Comparison of ENCODE assay signal across 8 cellular contexts in genomic region chr19:57282011-57282636, GRCh38. TPM values are rescaled to one million over a fixed set of nuclear protein-coding genes. Genes with fewer than 3 reads are reported as not detected.
A peak's percentile ranks its signal among the peaks of the same experiment; 100 is the strongest.
DNase-seq lines count a peak whose midpoint lies in the region; ATAC-seq, FAIRE-seq and TF ChIP-seq lines count a peak whose summit lies in the region.

No MANE protein-coding gene starts in this region.

- CTCF ChIA-PET in activated naive CD4-positive, alpha-beta T cell treated with anti-CD3 and anti-CD28 coated beads for 36 hours (lab: Charles Lee): no interaction called here
- CTCF ChIA-PET in activated B cell treated with CpG ODN at 0.5 μM for 24 hours (lab: Charles Lee): no interaction called here

- DNase-seq in activated naive CD4-positive, alpha-beta T cell treated with anti-CD3 and anti-CD28 coated beads for 36 hours: peak; percentile 27
- no peak for DNase-seq in activated naive CD4-positive, alpha-beta T cell treated with anti-CD3 and anti-CD28 coated beads, Interleukin-2, amount 50 U/mL, for 16 hours
- DNase-seq in activated B cell treated with CpG ODN at 0.5 μM for 24 hours: no peak
- DNase-seq in foreskin keratinocyte: peak; percentile 79 to 94
- no peak for DNase-seq in NCI-H524 (lab: John Stamatoyannopoulos, UW)
- no peak for DNase-seq in GF-D8 (lab: John Stamatoyannopoulos, UW)
- DNase-seq in D721Med (ENCODE audit: insufficient read length, low spot score): no peak

- H3K9me3 Mint-ChIP-seq in activated naive CD4-positive, alpha-beta T cell treated with anti-CD3 and anti-CD28 coated beads for 36 hours: peaks cover 16% of the 10 kb centered on the region
- H3K9me3 Mint-ChIP-seq in activated B cell treated with CpG ODN at 0.5 μM for 24 hours: no peaks in the 10 kb centered on the region

- no peak overlapping the region for H3K27ac Mint-ChIP-seq in activated naive CD4-positive, alpha-beta T cell treated with anti-CD3 and anti-CD28 coated beads for 36 hours
- no peak overlapping the region for H3K27ac Mint-ChIP-seq in activated B cell treated with CpG ODN at 0.5 μM for 24 hours

- ATAC-seq in activated B cell treated with CpG ODN at 0.5 μM for 24 hours (ENCODE audit: low read depth) (peak; percentile 20), foreskin keratinocyte (peak; percentile 65)

- intact Hi-C loops in activated naive CD4-positive, alpha-beta T cell treated with anti-CD3 and anti-CD28 coated beads for 36 hours (cut with micrococcal nuclease): loop anchor here (5.0 kb wide), 2 partner anchors 275 to 465 kb away; partner anchors contain the start of genes ZNF550 and ZNF776
- intact Hi-C loops in activated B cell treated with CpG ODN at 0.5 μM for 24 hours (cut with micrococcal nuclease): loop anchor here (5.0 kb wide), 2 partner anchors 535 to 1140 kb away; partner anchors contain the start of gene ZNF444

- peak overlapping the region; percentile 23 to 62 (median 39) for H3K9ac ChIP-seq in subcutaneous abdominal adipose tissue (ENCODE audit: low read length in 5 of 5)

- no peaks in the 10 kb centered on the region for H3K9me3 ChIP-seq in subcutaneous abdominal adipose tissue (ENCODE audit: control insufficient read depth in 5 of 5, low read length in 5 of 5)

- H3K27ac ChIP-seq in foreskin keratinocyte (peak overlapping the region; percentile 95), subcutaneous abdominal adipose tissue (ENCODE audit: low read depth, low read length) (peak overlapping the region; percentile 27)

- TF ChIP-seq CTCF in activated B cell treated with CpG ODN at 0.5 μM for 24 hours (IDR thresholded peaks at IDR 0.05) (no peak), foreskin keratinocyte (conservative IDR thresholded peaks at IDR 0.05) (no peak), D721Med (IDR thresholded peaks at IDR 0.05; ENCODE audit: insufficient read depth, missing control alignments) (no peak)

- no peak for FAIRE-seq in D721Med (lab: Jason Lieb, UNC)

- H3K4me1 ChIP-seq in foreskin keratinocyte: peaks cover 26% of the 10 kb centered on the region
- peaks cover 5 to 33% (median 28%) of the 10 kb centered on the region in 5 donors for H3K4me1 ChIP-seq in subcutaneous abdominal adipose tissue (ENCODE audit: control insufficient read depth in 5 of 5, insufficient read depth in 5 of 5, low read length in 5 of 5)

- H3K36me3 Mint-ChIP-seq in activated naive CD4-positive, alpha-beta T cell treated with anti-CD3 and anti-CD28 coated beads for 36 hours (ENCODE audit: low read depth): peaks cover 64% of the 10 kb centered on the region
- peaks cover 54% of the 10 kb centered on the region for H3K36me3 Mint-ChIP-seq in activated B cell treated with CpG ODN at 0.5 μM for 24 hours (ENCODE audit: low read depth)

- no peak overlapping the region for H3K4me3 Mint-ChIP-seq in activated naive CD4-positive, alpha-beta T cell treated with anti-CD3 and anti-CD28 coated beads for 36 hours
- no peak overlapping the region for H3K4me3 Mint-ChIP-seq in activated B cell treated with CpG ODN at 0.5 μM for 24 hours

- H3K27me3 ChIP-seq in foreskin keratinocyte (no peaks in the 10 kb centered on the region), subcutaneous abdominal adipose tissue (ENCODE audit: control insufficient read depth in 5 of 5, insufficient read depth in 4 of 5, low read length in 5 of 5) (no peaks in the 10 kb centered on the region)

- H3K36me3 ChIP-seq in subcutaneous abdominal adipose tissue (ENCODE audit: control insufficient read depth in 5 of 5, insufficient read depth in 5 of 5, low read length in 5 of 5): peaks cover 12 to 39% (median 32%) of the 10 kb centered on the region in 5 donors

- H3K4me3 ChIP-seq in subcutaneous abdominal adipose tissue (ENCODE audit: low read depth in 1 of 5, low read length in 5 of 5): peak overlapping the region; percentile 5 to 30 (median 13)

- POLR2A ChIA-PET in activated B cell treated with CpG ODN at 0.5 μM for 24 hours (lab: Charles Lee): interaction anchor here (0.7 to 1.3 kb wide), 6 partner anchors 13 to 1024 kb away, joined by 3 to 9 read pairs (median 6); partner anchors contain the start of genes ZNF264 and ZNF805

- no peaks in the 10 kb centered on the region for H3K27me3 Mint-ChIP-seq in activated naive CD4-positive, alpha-beta T cell treated with anti-CD3 and anti-CD28 coated beads for 36 hours (ENCODE audit: low read depth)
- H3K27me3 Mint-ChIP-seq in activated B cell treated with CpG ODN at 0.5 μM for 24 hours: no peaks in the 10 kb centered on the region

- peaks cover 42% of the 10 kb centered on the region for H3K4me1 Mint-ChIP-seq in activated naive CD4-positive, alpha-beta T cell treated with anti-CD3 and anti-CD28 coated beads for 36 hours (ENCODE audit: low read depth)
- peaks cover 46% of the 10 kb centered on the region for H3K4me1 Mint-ChIP-seq in activated B cell treated with CpG ODN at 0.5 μM for 24 hours

RNA-seq across cellular contexts. Expression of gene ZNF460, which starts 1.8 kb away (rescaled TPM):
- 10 to 100 TPM; 61.4 to 63.3 TPM for total RNA-seq in activated naive CD4-positive, alpha-beta T cell treated with anti-CD3 and anti-CD28 coated beads for 36 hours
- total RNA-seq in activated B cell treated with CpG ODN at 0.5 μM for 24 hours (132 and 161 TPM in 2 replicates), foreskin keratinocyte (45.8 and 54.6 TPM in 2 replicates)
- polyA plus RNA-seq in foreskin keratinocyte: 0.30 and 0.47 TPM in 2 replicates

RNA-seq across cellular contexts. Expression of gene ZNF543, which starts 38.1 kb away (rescaled TPM):
- total RNA-seq in activated naive CD4-positive, alpha-beta T cell treated with anti-CD3 and anti-CD28 coated beads for 36 hours: 1 to 10 TPM; 3.2 to 3.5 TPM
- total RNA-seq in activated B cell treated with CpG ODN at 0.5 μM for 24 hours (14.0 and 16.1 TPM in 2 replicates), foreskin keratinocyte (6.9 TPM in 2 replicates)
- polyA plus RNA-seq in foreskin keratinocyte: 0.54 and 0.79 TPM in 2 replicates

RNA-seq across cellular contexts. Expression of gene ZNF805, which starts 41.7 kb away (rescaled TPM):
- 1 to 10 TPM; 6.0 to 6.5 TPM for total RNA-seq in activated naive CD4-positive, alpha-beta T cell treated with anti-CD3 and anti-CD28 coated beads for 36 hours
- total RNA-seq in activated B cell treated with CpG ODN at 0.5 μM for 24 hours (20.3 and 25.9 TPM in 2 replicates), foreskin keratinocyte (12.0 and 14.1 TPM in 2 replicates)
- polyA plus RNA-seq in foreskin keratinocyte: 0.46 and 0.55 TPM in 2 replicates

RNA-seq across cellular contexts. Expression of gene AURKC, which starts 51.3 kb away (rescaled TPM):
- total RNA-seq in activated naive CD4-positive, alpha-beta T cell treated with anti-CD3 and anti-CD28 coated beads for 36 hours: 1 to 10 TPM in 1 of 2 experiments, under 1 TPM in 1; 0.40 to 1.2 TPM
- total RNA-seq in activated B cell treated with CpG ODN at 0.5 μM for 24 hours (1.4 and 1.7 TPM in 2 replicates), foreskin keratinocyte (0.92 and 1.9 TPM in 2 replicates)
- polyA plus RNA-seq in foreskin keratinocyte: 2.3 and 2.6 TPM in 2 replicates

Comparison
In these comparisons a context has a peak if more than half of its experiments do, and no peak if none do; other contexts are left out.
1. DNase-seq: peak in activated naive CD4-positive, alpha-beta T cell treated with anti-CD3 and anti-CD28 coated beads for 36 hours (single experiment) and foreskin keratinocyte (2 of 2); none in activated naive CD4-positive, alpha-beta T cell treated with anti-CD3 and anti-CD28 coated beads, Interleukin-2, amount 50 U/mL, for 16 hours (single experiment), activated B cell treated with CpG ODN at 0.5 μM for 24 hours (single experiment), NCI-H524 (0 of 2), GF-D8 (single experiment) and D721Med (single experiment).